ENCODE assay signal across 8 cellular contexts in the genomic region with DNA sequence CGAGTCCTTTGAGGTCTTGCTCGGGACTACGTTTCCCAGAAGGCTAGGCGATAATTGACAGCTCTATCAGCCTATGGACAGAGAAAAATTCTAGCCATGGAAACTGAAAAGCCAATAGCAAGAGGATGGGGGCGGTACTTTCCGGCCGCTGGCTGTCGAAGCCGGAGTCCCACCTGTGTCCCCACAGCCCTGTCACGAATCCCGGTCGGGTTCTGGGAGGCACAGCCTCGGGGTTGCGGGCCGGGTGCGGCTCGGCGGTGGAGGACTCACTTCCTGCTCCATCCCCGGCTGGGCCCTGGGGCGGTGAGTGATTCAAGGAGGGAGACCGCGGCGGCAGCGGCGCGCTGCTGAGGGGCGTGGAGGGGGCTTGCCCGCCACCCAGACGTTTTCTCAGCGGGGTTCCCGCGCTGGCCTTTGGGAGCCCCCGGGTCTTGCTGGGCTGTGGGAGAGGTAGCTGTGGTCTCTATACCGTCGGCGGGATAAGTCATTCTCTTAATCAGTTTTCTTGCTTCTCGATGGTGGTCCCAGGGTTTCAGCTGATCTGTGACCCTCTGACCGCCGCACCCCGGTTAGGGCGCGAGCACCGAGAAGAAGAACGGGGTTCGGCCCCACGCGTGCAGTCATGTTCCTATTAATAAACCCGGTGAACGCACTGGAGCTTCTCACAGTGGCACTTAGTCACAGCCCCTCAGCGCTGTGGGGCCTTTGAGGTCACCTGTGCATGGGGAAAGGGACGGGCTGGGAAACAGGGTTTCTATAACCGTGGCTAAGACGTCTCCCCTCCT. TPM values are rescaled to one million over a fixed set of nuclear protein-coding genes. Genes with fewer than 3 reads are reported as not detected.
DNase-seq lines count a peak whose midpoint lies in the region; ATAC-seq and TF ChIP-seq lines count a peak whose summit lies in the region.

A gene (plus strand): TSS at position 176 of the 785 bp plus-strand sequence. CDS start 2,377 bp downstream, outside the sequence.

- H3K4me3 Mint-ChIP-seq in activated B cell treated with CpG ODN at 0.5 μM for 24 hours, result peak within 1 kb of the TSS; percentile 87
- peak within 1 kb of the TSS; percentile 86 for H3K4me3 Mint-ChIP-seq in central memory CD8-positive, alpha-beta T cell

- no peaks in the 10 kb centered on the region for H3K27me3 Mint-ChIP-seq in activated B cell treated with CpG ODN at 0.5 μM for 24 hours
- no peaks in the 10 kb centered on the region for H3K27me3 Mint-ChIP-seq in central memory CD8-positive, alpha-beta T cell

- ATAC-seq in GM19023 (IDR thresholded peaks at IDR 0.05; ENCODE audit: unreplicated experiment) (peak; percentile 100), HG03196 (IDR thresholded peaks at IDR 0.05; ENCODE audit: unreplicated experiment) (peak; percentile 98), activated B cell treated with CpG ODN at 0.5 μM for 24 hours (ENCODE audit: low read depth) (peak; percentile 98)
- ATAC-seq in central memory CD8-positive, alpha-beta T cell (replicated peaks; ENCODE audit: extremely low read depth, poor library complexity, severe bottlenecking), result peak; percentile 99

- POLR2A ChIA-PET in activated B cell treated with CpG ODN at 0.5 μM for 24 hours (lab: Charles Lee), result interaction anchor here (0.7 to 2.2 kb wide), 3 partner anchors 36 to 365 kb away, joined by 3 to 15 read pairs (median 6); a partner anchor contains a TSS

- H3K9me3 Mint-ChIP-seq in activated B cell treated with CpG ODN at 0.5 μM for 24 hours, result no peaks in the 10 kb centered on the region
- H3K9me3 Mint-ChIP-seq in central memory CD8-positive, alpha-beta T cell, result no peaks in the 10 kb centered on the region

- TF ChIP-seq CTCF in activated B cell treated with CpG ODN at 0.5 μM for 24 hours (IDR thresholded peaks at IDR 0.05), result no peak

- intact Hi-C loops in activated B cell treated with CpG ODN at 0.5 μM for 24 hours (cut with micrococcal nuclease), result loop anchor here (1.0 kb wide), 3 partner anchors 10 to 49 kb away; a partner anchor contains a TSS

- H3K4me1 Mint-ChIP-seq in activated B cell treated with CpG ODN at 0.5 μM for 24 hours, result peaks cover 11% of the 10 kb centered on the region
- peaks cover 20% of the 10 kb centered on the region for H3K4me1 Mint-ChIP-seq in central memory CD8-positive, alpha-beta T cell

- H3K27ac Mint-ChIP-seq in activated B cell treated with CpG ODN at 0.5 μM for 24 hours, result peak within 1 kb of the TSS; percentile 82
- H3K27ac Mint-ChIP-seq in central memory CD8-positive, alpha-beta T cell (ENCODE audit: low read depth), result peak within 1 kb of the TSS; percentile 56

- DNase-seq in AG08396 (ENCODE audit: low spot score) (peak; percentile 99), NCI-H226 (peak; percentile 87), activated B cell treated with CpG ODN at 0.5 μM for 24 hours (peak; percentile 78), islet precursor cell (peak; percentile 98)
- DNase-seq in central memory CD8-positive, alpha-beta T cell (ENCODE audit: low spot score in 2 of 2), result peak; percentile 85 to 88
- DNase-seq in stimulated activated CD4-positive, alpha-beta T cell treated with anti-CD3 and anti-CD28 coated beads, Interleukin-12 subunit alpha, Interleukin-12 subunit beta, amount 100 ng/mL, for 48 hours (ENCODE audit: low read depth in 2 of 3, low spot score in 1 of 3), result peak; percentile 84 to 97 (median 85)

- CTCF ChIA-PET in activated B cell treated with CpG ODN at 0.5 μM for 24 hours (lab: Charles Lee), result no interaction called here

- H3K36me3 Mint-ChIP-seq in activated B cell treated with CpG ODN at 0.5 μM for 24 hours (ENCODE audit: low read depth), result no peaks in the 10 kb centered on the region
- peaks cover 4% of the 10 kb centered on the region for H3K36me3 Mint-ChIP-seq in central memory CD8-positive, alpha-beta T cell (ENCODE audit: insufficient read depth)

RNA-seq across cellular contexts. Expression of the gene that starts here (rescaled TPM):
- 1.3 and 2.9 TPM in 2 replicates for total RNA-seq in activated B cell treated with CpG ODN at 0.5 μM for 24 hours

Comparison
In these comparisons a context has a peak if more than half of its experiments do, and no peak if none do; other contexts are left out.
1. Peak in every context shown above with its lines: DNase-seq and ATAC-seq.